Comparison of ENCODE assay signal across 1 cellular context in genomic region chr5:16160706-16161105, GRCh38.
TF ChIP-seq lines count a peak whose summit lies in the region.

No MANE protein-coding gene starts in this region.

TF ChIP-seq in K562, 482 proteins besides CTCF, POLR2A, EP300 and RAD21 (continued from another document):
- TF ChIP-seq SMC3 (conservative IDR thresholded peaks at IDR 0.05; ENCODE audit: insufficient read depth, low read depth, low read length) = peak; percentile 57
- TF ChIP-seq, protein P1, sequence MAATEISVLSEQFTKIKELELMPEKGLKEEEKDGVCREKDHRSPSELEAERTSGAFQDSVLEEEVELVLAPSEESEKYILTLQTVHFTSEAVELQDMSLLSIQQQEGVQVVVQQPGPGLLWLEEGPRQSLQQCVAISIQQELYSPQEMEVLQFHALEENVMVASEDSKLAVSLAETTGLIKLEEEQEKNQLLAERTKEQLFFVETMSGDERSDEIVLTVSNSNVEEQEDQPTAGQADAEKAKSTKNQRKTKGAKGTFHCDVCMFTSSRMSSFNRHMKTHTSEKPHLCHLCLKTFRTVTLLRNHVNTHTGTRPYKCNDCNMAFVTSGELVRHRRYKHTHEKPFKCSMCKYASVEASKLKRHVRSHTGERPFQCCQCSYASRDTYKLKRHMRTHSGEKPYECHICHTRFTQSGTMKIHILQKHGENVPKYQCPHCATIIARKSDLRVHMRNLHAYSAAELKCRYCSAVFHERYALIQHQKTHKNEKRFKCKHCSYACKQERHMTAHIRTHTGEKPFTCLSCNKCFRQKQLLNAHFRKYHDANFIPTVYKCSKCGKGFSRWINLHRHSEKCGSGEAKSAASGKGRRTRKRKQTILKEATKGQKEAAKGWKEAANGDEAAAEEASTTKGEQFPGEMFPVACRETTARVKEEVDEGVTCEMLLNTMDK (IDR thresholded peaks at IDR 0.05; ENCODE audit: borderline replicate concordance, insufficient read depth, low read depth, low read length, poor library complexity, severe bottlenecking) = peak; percentile 27
- TF ChIP-seq ZNF197 (CRISPR knock-in tag; IDR thresholded peaks at IDR 0.05; ENCODE audit: low read depth) = no peak
